ENCODE assay signal across 15 cellular contexts in genomic region chr18:62445386-62445917, GRCh38.
DNase-seq lines count a peak whose midpoint lies in the region; ATAC-seq and TF ChIP-seq lines count a peak whose summit lies in the region.
"Had no signal": no experiment of that assay in that cellular context is flagged by ENCODE, and none has a peak within 500 bp of the region (broad histone marks: within the 10 kb centered on the region; RNA-seq: fewer than 3 reads in every experiment).

No MANE protein-coding gene starts in this region.

- intact Hi-C loops in lower leg skin (cut with DNase I; ENCODE audit: low total_unique reads) = loop anchor here (10.0 kb wide), 1 partner anchor 259 kb away; no protein-coding TSS in a partner anchor

- no peak overlapping the region for H3K4me2 ChIP-seq in GM23248 (ENCODE audit: unreplicated experiment)

- no peak overlapping the region for H3K4me3 Mint-ChIP-seq in activated naive CD4-positive, alpha-beta T cell treated with anti-CD3 and anti-CD28 coated beads, Interleukin-2, amount 50 U/mL, for 24 hours
- H3K4me3 Mint-ChIP-seq in activated naive CD4-positive, alpha-beta T cell treated with anti-CD3 and anti-CD28 coated beads, Interleukin-2, amount 10 ng/mL, durations not matched to agents 7 days and 5 days = no peak overlapping the region
- H3K4me3 Mint-ChIP-seq in nephron progenitor cell = no peak overlapping the region
- H3K4me3 Mint-ChIP-seq: activated B cell treated with CpG ODN at 0.5 μM for 24 hours; activated naive CD8-positive, alpha-beta T cell treated with anti-CD3 and anti-CD28 coated beads for 36 hours had no signal

- H3K9me2 ChIP-seq in GM23248 (ENCODE audit: insufficient read depth) = no peaks in the 10 kb centered on the region

- no peak for ATAC-seq in HG03045 (IDR thresholded peaks at IDR 0.05; ENCODE audit: unreplicated experiment)

- DNase-seq in activated naive CD4-positive, alpha-beta T cell treated with anti-CD3 and anti-CD28 coated beads, Interleukin-2, amount 10 ng/mL, durations not matched to agents 7 days and 5 days = no peak
- DNase-seq in GM23248 = peak; percentile 48
- peak; percentile 99 for DNase-seq in NCI-H146 treated with DMSO at 0.1 percent for 48 hours (lab: John Stamatoyannopoulos, UW; ENCODE audit: unreplicated experiment)
- no peak for DNase-seq in nephron progenitor cell
- no peak for DNase-seq in lower leg skin (ENCODE audit: low spot score in 2 of 2)
- DNase-seq in HCEC 1CT = no peak
- DNase-seq: activated B cell treated with CpG ODN at 0.5 μM for 24 hours; activated naive CD8-positive, alpha-beta T cell treated with anti-CD3 and anti-CD28 coated beads for 36 hours; glutamatergic neuron; NCI-H1930; ovary; SHP77; stimulated activated CD4-positive, alpha-beta T cell treated with anti-CD3 and anti-CD28 coated beads, Interleukin-4, amount 100 ng/mL, for 1 hour had no signal

- no peak for TF ChIP-seq POLR2A in lower leg skin (IDR thresholded peaks at IDR 0.05)

- 50 to 54% methylated on average over 4 of the region's 4 CpGs for WGBS in GM23248 (ENCODE audit: low coverage in 1 of 2, low lambda C conversion rate in 2 of 2, missing lambda C conversion rate in 2 of 2), 2 experiments
- WGBS in lower leg skin, 2 donors = 52 to 57% methylated on average over 4 of the region's 4 CpGs

- H4K20me1 ChIP-seq in GM23248 (ENCODE audit: insufficient read depth) = no peaks in the 10 kb centered on the region

- H3K4me3 ChIP-seq in GM23248 = no peak overlapping the region
- no peak overlapping the region for H3K4me3 ChIP-seq in lower leg skin (ENCODE audit: low read depth, poor library complexity, severe bottlenecking)
- H3K4me3 ChIP-seq: ovary had no signal

- H3K4me1 ChIP-seq in GM23248 (ENCODE audit: insufficient read depth) = peaks cover 2% of the 10 kb centered on the region

- no peaks in the 10 kb centered on the region for H3K36me3 ChIP-seq in GM23248 (ENCODE audit: low read depth)
- H3K36me3 ChIP-seq: ovary had no signal

- H3K27ac Mint-ChIP-seq in activated naive CD4-positive, alpha-beta T cell treated with anti-CD3 and anti-CD28 coated beads, Interleukin-2, amount 50 U/mL, for 24 hours = peak overlapping the region; percentile 60
- H3K27ac Mint-ChIP-seq in activated naive CD4-positive, alpha-beta T cell treated with anti-CD3 and anti-CD28 coated beads, Interleukin-2, amount 10 ng/mL, durations not matched to agents 7 days and 5 days = no peak overlapping the region
- peak overlapping the region; percentile 8 for H3K27ac Mint-ChIP-seq in nephron progenitor cell
- H3K27ac Mint-ChIP-seq: activated B cell treated with CpG ODN at 0.5 μM for 24 hours; activated naive CD8-positive, alpha-beta T cell treated with anti-CD3 and anti-CD28 coated beads for 36 hours had no signal

- no peaks in the 10 kb centered on the region for H3K4me1 Mint-ChIP-seq in activated naive CD4-positive, alpha-beta T cell treated with anti-CD3 and anti-CD28 coated beads, Interleukin-2, amount 50 U/mL, for 24 hours
- H3K4me1 Mint-ChIP-seq in activated naive CD4-positive, alpha-beta T cell treated with anti-CD3 and anti-CD28 coated beads, Interleukin-2, amount 10 ng/mL, durations not matched to agents 7 days and 5 days = no peaks in the 10 kb centered on the region
- peaks cover 7% of the 10 kb centered on the region for H3K4me1 Mint-ChIP-seq in nephron progenitor cell
- H3K4me1 Mint-ChIP-seq: activated B cell treated with CpG ODN at 0.5 μM for 24 hours had no signal

- no peak overlapping the region for H3K27ac ChIP-seq in GM23248
- H3K27ac ChIP-seq: ovary had no signal

- no peaks in the 10 kb centered on the region for H3K9me3 Mint-ChIP-seq in activated naive CD4-positive, alpha-beta T cell treated with anti-CD3 and anti-CD28 coated beads, Interleukin-2, amount 50 U/mL, for 24 hours
- H3K9me3 Mint-ChIP-seq in activated naive CD4-positive, alpha-beta T cell treated with anti-CD3 and anti-CD28 coated beads, Interleukin-2, amount 10 ng/mL, durations not matched to agents 7 days and 5 days = peaks cover 2% of the 10 kb centered on the region
- H3K9me3 Mint-ChIP-seq in nephron progenitor cell = peaks cover 9% of the 10 kb centered on the region
- H3K9me3 Mint-ChIP-seq: activated B cell treated with CpG ODN at 0.5 μM for 24 hours; activated naive CD8-positive, alpha-beta T cell treated with anti-CD3 and anti-CD28 coated beads for 36 hours had no signal

- H3K36me3 Mint-ChIP-seq in activated naive CD4-positive, alpha-beta T cell treated with anti-CD3 and anti-CD28 coated beads, Interleukin-2, amount 50 U/mL, for 24 hours = no peaks in the 10 kb centered on the region
- H3K36me3 Mint-ChIP-seq in activated naive CD4-positive, alpha-beta T cell treated with anti-CD3 and anti-CD28 coated beads, Interleukin-2, amount 10 ng/mL, durations not matched to agents 7 days and 5 days = no peaks in the 10 kb centered on the region
- H3K36me3 Mint-ChIP-seq in nephron progenitor cell (ENCODE audit: low read depth) = no peaks in the 10 kb centered on the region
- H3K36me3 Mint-ChIP-seq: activated naive CD8-positive, alpha-beta T cell treated with anti-CD3 and anti-CD28 coated beads for 36 hours had no signal

- TF ChIP-seq CTCF in nephron progenitor cell (IDR thresholded peaks at IDR 0.05) (no peak), lower leg skin (IDR thresholded peaks at IDR 0.05) (no peak)

- H3K27me3 ChIP-seq in GM23248 (replicated peaks; ENCODE audit: insufficient read depth) = no peaks in the 10 kb centered on the region
- H3K27me3 ChIP-seq: ovary had no signal

- in situ Hi-C loops in GM23248 (cut with MboI) = no loop called here

- H3K9me3 ChIP-seq in GM23248 (ENCODE audit: low read depth) = no peaks in the 10 kb centered on the region
- H3K9me3 ChIP-seq: ovary had no signal

- H3K27me3 Mint-ChIP-seq in activated naive CD4-positive, alpha-beta T cell treated with anti-CD3 and anti-CD28 coated beads, Interleukin-2, amount 50 U/mL, for 24 hours = no peaks in the 10 kb centered on the region
- H3K27me3 Mint-ChIP-seq in activated naive CD4-positive, alpha-beta T cell treated with anti-CD3 and anti-CD28 coated beads, Interleukin-2, amount 10 ng/mL, durations not matched to agents 7 days and 5 days = peaks cover 30% of the 10 kb centered on the region
- peaks cover 18% of the 10 kb centered on the region for H3K27me3 Mint-ChIP-seq in nephron progenitor cell (ENCODE audit: low read depth, poor library complexity)

- no peaks in the 10 kb centered on the region for H3K79me2 ChIP-seq in GM23248 (ENCODE audit: insufficient read depth)

- no peak overlapping the region for H2AFZ ChIP-seq in GM23248

- no peak overlapping the region for H3K9ac ChIP-seq in GM23248

- peaks cover 6% of the 10 kb centered on the region; the same call in 1 of the 2 replicates for H3F3A ChIP-seq in GM23248 (ENCODE audit: insufficient read depth)

- CTCF ChIA-PET in activated naive CD4-positive, alpha-beta T cell treated with anti-CD3 and anti-CD28 coated beads, Interleukin-2, amount 10 ng/mL, durations not matched to agents 7 days and 5 days (lab: Charles Lee) = interaction anchor here (0.6 to 1.7 kb wide), 2 partner anchors 20 to 30 kb away, joined by 3 to 5 read pairs; no protein-coding TSS in a partner anchor

Comparison
In these comparisons a context has a peak if more than half of its experiments do, and no peak if none do; other contexts are left out.
1. DNase-seq: peak in GM23248 (single experiment) and NCI-H146 treated with DMSO at 0.1 percent for 48 hours (single experiment); none in activated naive CD4-positive, alpha-beta T cell treated with anti-CD3 and anti-CD28 coated beads, Interleukin-2, amount 10 ng/mL, durations not matched to agents 7 days and 5 days (single experiment), nephron progenitor cell (single experiment), lower leg skin (0 of 2) and HCEC 1CT (single experiment).